In genomic region chr1:35324486-35324885, GRCh38 we compare ENCODE assay signal across 15 cellular contexts. TPM values are rescaled to one million over a fixed set of nuclear protein-coding genes. Genes with fewer than 3 reads are reported as not detected.
DNase-seq lines count a peak whose midpoint lies in the region; ATAC-seq, FAIRE-seq and TF ChIP-seq lines count a peak whose summit lies in the region.
"Had no signal": no experiment of that assay in that cellular context is flagged by ENCODE, and none has a peak within 500 bp of the region (broad histone marks: within the 10 kb centered on the region; RNA-seq: fewer than 3 reads in every experiment).

No MANE protein-coding gene starts in this region.

- H3K9ac ChIP-seq in K562 (ENCODE audit: insufficient read depth in 1 of 2, low read depth in 2 of 2, low read length in 2 of 2) (no peak overlapping the region), skeletal muscle tissue (ENCODE audit: low read depth in 1 of 3, low read length in 3 of 3) (peak overlapping the region in 2 of 3 donors; percentile 23 to 35)
- H3K9ac ChIP-seq: SK-N-SH had no signal

- no peak for DNase-seq in H54 (ENCODE audit: insufficient read length, low spot score)
- DNase-seq in K562 (ENCODE audit: extremely low read depth in 1 of 4, low spot score in 3 of 4), result no peak
- DNase-seq in NCI-H526 treated with DMSO at 0.1 percent for 48 hours (lab: John Stamatoyannopoulos, UW), result no peak
- DNase-seq in activated CD4-positive, alpha-beta memory T cell treated with anti-CD3 and anti-CD28 coated beads, Interleukin-2, amount 10 ng/mL, durations not matched to agents 7 days and 5 days, result no peak
- DNase-seq in GM13977 (ENCODE audit: low spot score), result no peak
- DNase-seq: activated CD4-positive, alpha-beta T cell treated with anti-CD3 and anti-CD28 coated beads for 36 hours; NCI-H187; psoas muscle; SK-N-SH; stimulated activated CD4-positive, alpha-beta T cell treated with anti-CD3 and anti-CD28 coated beads, Interleukin-4, amount 100 ng/mL, for 4 hours had no signal

- H3K4me2 ChIP-seq in K562 (ENCODE audit: insufficient read depth, low read length), result no peak overlapping the region
- H3K4me2 ChIP-seq: SK-N-SH had no signal

- H3K9me3 ChIP-seq in K562 (replicated peaks; ENCODE audit: control insufficient read depth, insufficient read depth, low read depth, low read length), result no peaks in the 10 kb centered on the region
- H3K9me3 ChIP-seq in gastroesophageal sphincter, result no peaks in the 10 kb centered on the region
- H3K9me3 ChIP-seq in skeletal muscle tissue (ENCODE audit: control insufficient read depth in 3 of 3, low read length in 3 of 3), result no peaks in the 10 kb centered on the region
- H3K9me3 ChIP-seq: psoas muscle, SK-N-SH had no signal

- CTCF ChIA-PET in K562 (lab: Yijun Ruan, JAX; ENCODE audit: low intra/inter-chr PET ratio), result no interaction called here
- CTCF ChIA-PET in activated CD4-positive, alpha-beta memory T cell treated with anti-CD3 and anti-CD28 coated beads, Interleukin-2, amount 10 ng/mL, durations not matched to agents 7 days and 5 days (lab: Charles Lee), result no interaction called here

- peaks cover 4% of the 10 kb centered on the region for H3K36me3 Mint-ChIP-seq in activated CD4-positive, alpha-beta memory T cell treated with anti-CD3 and anti-CD28 coated beads, Interleukin-2, amount 10 ng/mL, durations not matched to agents 7 days and 5 days (ENCODE audit: low read depth)

- H3K27me3 ChIP-seq in K562 (ENCODE audit: control insufficient read depth in 2 of 2, insufficient read depth in 2 of 2, low read length in 2 of 2) (no peaks in the 10 kb centered on the region), gastroesophageal sphincter (no peaks in the 10 kb centered on the region), skeletal muscle tissue (ENCODE audit: control insufficient read depth in 3 of 3, insufficient read depth in 3 of 3, low read length in 3 of 3) (no peaks in the 10 kb centered on the region)

- WGBS in K562 (ENCODE audit: insufficient coverage, low coverage, missing lambda C conversion rate), result 67% methylated on average over 1 of the region's 1 CpG
- 29 to 67% methylated on average over 1 of the region's 1 CpG for WGBS in gastroesophageal sphincter (ENCODE audit: low coverage in 1 of 2), 2 donors

- H3K4me1 Mint-ChIP-seq in activated CD4-positive, alpha-beta memory T cell treated with anti-CD3 and anti-CD28 coated beads, Interleukin-2, amount 10 ng/mL, durations not matched to agents 7 days and 5 days, result no peaks in the 10 kb centered on the region

- no peak for TF ChIP-seq RAD21 in K562 (CRISPR knock-in tag; conservative IDR thresholded peaks at IDR 0.05 in 1 of 2, IDR thresholded peaks at IDR 0.05 in 1 of 2)

- no peak overlapping the region for H3K4me3 Mint-ChIP-seq in activated CD4-positive, alpha-beta memory T cell treated with anti-CD3 and anti-CD28 coated beads, Interleukin-2, amount 10 ng/mL, durations not matched to agents 7 days and 5 days
- H3K4me3 Mint-ChIP-seq: activated CD4-positive, alpha-beta T cell treated with anti-CD3 and anti-CD28 coated beads for 36 hours had no signal

- H3K9me3 Mint-ChIP-seq in activated CD4-positive, alpha-beta memory T cell treated with anti-CD3 and anti-CD28 coated beads, Interleukin-2, amount 10 ng/mL, durations not matched to agents 7 days and 5 days, result no peaks in the 10 kb centered on the region
- H3K9me3 Mint-ChIP-seq: activated T-helper 2 cell treated with anti-CD3 and anti-CD28 coated beads, Interferon-gamma antibody, Interleukin-2, Interleukin-4, amounts not matched to agents 10 μg/mL and 5 μg/mL and 100 μg/mL, durations not matched to agents 14 hours and 24 hours and 36 hours had no signal

- H3K36me3 ChIP-seq in K562 (ENCODE audit: control insufficient read depth, insufficient read depth, low read length) (peaks cover 34% of the 10 kb centered on the region; the same call in 2 of the 3 replicates), gastroesophageal sphincter (peaks cover 0 to 9% of the 10 kb centered on the region in 2 donors), skeletal muscle tissue (ENCODE audit: control insufficient read depth in 3 of 3, insufficient read depth in 3 of 3, low read length in 3 of 3) (no peaks in the 10 kb centered on the region)

- peak; percentile 38 for FAIRE-seq in H54 (lab: Jason Lieb, UNC)
- FAIRE-seq in K562 (lab: Jason Lieb, UNC), result no peak
- FAIRE-seq: H1 had no signal

- POLR2A ChIA-PET in K562 (lab: Yijun Ruan, JAX), result no interaction called here
- POLR2A ChIA-PET in activated CD4-positive, alpha-beta memory T cell treated with anti-CD3 and anti-CD28 coated beads, Interleukin-2, amount 10 ng/mL, durations not matched to agents 7 days and 5 days (lab: Charles Lee), result no interaction called here

- intact Hi-C loops in K562 (cut with micrococcal nuclease), result no loop called here

- H3K4me3 ChIP-seq in K562 (no peak overlapping the region), gastroesophageal sphincter (no peak overlapping the region), skeletal muscle tissue (ENCODE audit: low read length in 3 of 3) (no peak overlapping the region)
- H3K4me3 ChIP-seq: psoas muscle had no signal

- H3K9me1 ChIP-seq in K562 (ENCODE audit: control insufficient read depth, insufficient read depth, low read length), result no peaks in the 10 kb centered on the region

- in situ Hi-C loops in K562 (cut with MboI) (no loop called here), GM13977 (cut with MboI; ENCODE audit: low pct_unique_long_range_greater_than_20kb, low sequenced_read_pairs, unreplicated experiment) (no loop called here)

- TF ChIP-seq CTCF in K562 (IDR thresholded peaks at IDR 0.05 in 2 of 3, conservative IDR thresholded peaks at IDR 0.05 in 1 of 3; ENCODE audit: insufficient read depth in 2 of 3, low read depth in 1 of 3, low read length in 3 of 3) (no peak), gastroesophageal sphincter (IDR thresholded peaks at IDR 0.05) (no peak), GM13977 (IDR thresholded peaks at IDR 0.05; ENCODE audit: extremely low read depth, insufficient read depth, missing control alignments) (no peak)

- ATAC-seq in K562, result 0 out of 3 replicates have a peak, but pooled peaks have one; percentile 22
- ATAC-seq in gastroesophageal sphincter, result no peak
- ATAC-seq in HG02798 (IDR thresholded peaks at IDR 0.05; ENCODE audit: poor library complexity, unreplicated experiment), result no peak
- ATAC-seq: activated CD4-positive, alpha-beta T cell treated with anti-CD3 and anti-CD28 coated beads for 36 hours; psoas muscle had no signal

- no peak for TF ChIP-seq POLR2A in H54 (IDR thresholded peaks at IDR 0.05; ENCODE audit: low read depth, low read length)
- TF ChIP-seq POLR2A in K562 (conservative IDR thresholded peaks at IDR 0.05), result no peak
- no peak for TF ChIP-seq POLR2A in gastroesophageal sphincter (IDR thresholded peaks at IDR 0.05)

- H3K27ac ChIP-seq in K562 (ENCODE audit: extremely low read depth, low read depth, low read length) (no peak overlapping the region), gastroesophageal sphincter (peak overlapping the region in 3 of 4 donors; percentile 1 to 26 (median 16)), skeletal muscle tissue (ENCODE audit: low read depth, low read length) (no peak overlapping the region)
- H3K27ac ChIP-seq: psoas muscle had no signal

- no peaks in the 10 kb centered on the region for H3K27me3 Mint-ChIP-seq in activated CD4-positive, alpha-beta memory T cell treated with anti-CD3 and anti-CD28 coated beads, Interleukin-2, amount 10 ng/mL, durations not matched to agents 7 days and 5 days
- H3K27me3 Mint-ChIP-seq: activated CD4-positive, alpha-beta T cell treated with anti-CD3 and anti-CD28 coated beads for 36 hours had no signal

- no TSS peak for BruUV-seq in K562 (replicated peaks; lab: Mats Ljungman, UMichigan)

- H3K27ac Mint-ChIP-seq in activated CD4-positive, alpha-beta memory T cell treated with anti-CD3 and anti-CD28 coated beads, Interleukin-2, amount 10 ng/mL, durations not matched to agents 7 days and 5 days, result no peak overlapping the region
- H3K27ac Mint-ChIP-seq: activated T-helper 2 cell treated with anti-CD3 and anti-CD28 coated beads, Interferon-gamma antibody, Interleukin-2, Interleukin-4, amounts not matched to agents 10 μg/mL and 5 μg/mL and 100 μg/mL, durations not matched to agents 14 hours and 24 hours and 36 hours had no signal

- no peaks in the 10 kb centered on the region for H4K20me1 ChIP-seq in K562 (replicated peaks; ENCODE audit: control insufficient read depth, insufficient read depth, low read length)

- H2AFZ ChIP-seq in K562 (ENCODE audit: low read depth, low read length), result no peak overlapping the region

- H3K4me1 ChIP-seq in K562 (replicated peaks in 1 of 2; ENCODE audit: control insufficient read depth in 2 of 2, insufficient read depth in 2 of 2, low read length in 2 of 2) (no peaks in the 10 kb centered on the region; a peak in 1 of 5 replicates), gastroesophageal sphincter (peaks cover 0 to 30% (median 7%) of the 10 kb centered on the region in 3 donors), skeletal muscle tissue (ENCODE audit: control insufficient read depth in 3 of 3, insufficient read depth in 3 of 3, low read length in 3 of 3) (peaks cover 2 to 13% (median 8%) of the 10 kb centered on the region in 3 donors)

- TF ChIP-seq EP300 in K562 (IDR thresholded peaks at IDR 0.05; ENCODE audit: low read length), result no peak
- TF ChIP-seq EP300 in gastroesophageal sphincter (IDR thresholded peaks at IDR 0.05), result no peak

- H3K79me2 ChIP-seq in K562 (ENCODE audit: control insufficient read depth, insufficient read depth, low read length), result peaks cover 52% of the 10 kb centered on the region

RNA-seq across cellular contexts. Expression of gene ZMYM4, which starts 56.0 kb away (rescaled TPM):
- total RNA-seq in K562 (2011; cell fraction: chromatin; rRNA removed; ENCODE audit: low replicate concordance), result 45.4 and 172 TPM in 2 replicates
- total RNA-seq in K562 (2011; cell fraction: nucleolus; rRNA removed), result 21.7 and 37.4 TPM in 2 replicates
- 46.6 and 51.5 TPM in 2 replicates for total RNA-seq in K562 (2011; cell fraction: nucleoplasm; rRNA removed)
- total RNA-seq in K562 (2014; rRNA removed) (42.5 and 43.7 TPM in 2 replicates), K562 (2014; rRNA removed; fragmentation: Illumina TruSeq; extraction: Trizol) (72.0 and 86.8 TPM in 2 replicates), K562 (2015; rRNA removed; fragmentation: Illumina TruSeq; extraction: Trizol) (61.3 and 63.3 TPM in 2 replicates), K562 (2021) (77.2 and 85.0 TPM in 2 replicates), gastroesophageal sphincter (10 to 100 TPM; 27.8 to 37.7 (median 28.8) TPM), skeletal muscle tissue (53.2 TPM)
- polyA plus RNA-seq in K562 (2011; rRNA removed) (58.4 and 68.0 TPM in 2 replicates), K562 (2014; fragmentation: Illumina TruSeq; extraction: Trizol) (57.0 and 68.7 TPM in 2 replicates), K562 (2014; fragmentation: Nextera tagmentation; extraction: Ambion mirVana) (10 to 100 TPM; 15.2 to 19.1 TPM), K562 (2014; rRNA removed) (35.7 and 45.0 TPM in 2 replicates)
- polyA plus RNA-seq in K562 (2011; cell fraction: cytosol; rRNA removed), result 14.8 and 31.2 TPM in 2 replicates
- polyA plus RNA-seq in K562 (2011; cell fraction: nucleus; rRNA removed), result 25.3 and 39.9 TPM in 2 replicates
- 33.8 and 41.6 TPM in 2 replicates for polyA plus RNA-seq in K562 (2012)
- polyA minus RNA-seq in K562 (2011; rRNA and poly(A)+ RNA removed), result 142 and 182 TPM in 2 replicates
- polyA minus RNA-seq in K562 (2011; cell fraction: cytosol; rRNA and poly(A)+ RNA removed), result 48.1 and 61.0 TPM in 2 replicates
- 29.5 and 68.4 TPM in 2 replicates for polyA minus RNA-seq in K562 (2011; cell fraction: nucleus; rRNA and poly(A)+ RNA removed)
- total RNA-seq in activated CD4-positive, alpha-beta memory T cell treated with anti-CD3 and anti-CD28 coated beads, Interleukin-2, amount 10 ng/mL, durations not matched to agents 7 days and 5 days, result 10 to 100 TPM; 26.8 to 28.7 TPM

Comparison
In these comparisons a context has a peak if more than half of its experiments do, and no peak if none do; other contexts are left out.
1. H3K27ac ChIP-seq: peak in gastroesophageal sphincter (3 of 4); none in K562 (single experiment) and skeletal muscle tissue (single experiment).
2. H3K9ac ChIP-seq: peak in skeletal muscle tissue (2 of 3); none in K562 (0 of 2).